Comparison of ENCODE assay signal across 26 cellular contexts in the genomic region with DNA sequence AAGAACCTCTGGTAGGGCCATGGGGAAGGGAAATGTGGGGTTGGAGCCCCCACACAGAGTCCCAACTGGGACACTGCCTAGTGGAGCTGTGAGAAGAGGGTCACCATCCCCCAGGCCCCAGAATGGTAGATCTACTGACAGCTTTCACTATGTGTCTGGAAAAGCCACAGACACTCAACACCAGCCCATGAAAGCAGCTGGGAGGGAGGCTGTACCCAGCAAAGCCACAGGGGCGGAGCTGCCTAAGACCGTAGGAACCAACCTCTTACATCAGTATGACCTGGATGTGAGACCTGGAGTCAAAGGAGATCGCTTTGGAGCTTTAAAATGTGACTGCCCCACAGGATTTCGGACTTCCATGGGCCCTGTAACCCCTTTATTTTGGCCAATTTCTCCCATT.
DNase-seq lines count a peak whose midpoint lies in the region; ATAC-seq and TF ChIP-seq lines count a peak whose summit lies in the region.
"Had no signal": no experiment of that assay in that cellular context is flagged by ENCODE, and none has a peak within 500 bp of the region (broad histone marks: within the 10 kb centered on the region; RNA-seq: fewer than 3 reads in every experiment).

No MANE protein-coding gene starts in this region.

- H3K27me3 ChIP-seq in BLaER1, result no peaks in the 10 kb centered on the region
- H3K27me3 ChIP-seq in osteoblast (ENCODE audit: insufficient read depth, low read length), result no peaks in the 10 kb centered on the region
- H3K27me3 ChIP-seq in thyroid gland, result no peaks in the 10 kb centered on the region

- WGBS in thyroid gland, 2 donors, result 92 to 97% methylated on average over 4 of the region's 4 CpGs

- peak overlapping the region; percentile 55 to 66 (median 61) for H3K4me3 Mint-ChIP-seq in immature natural killer cell
- H3K4me3 Mint-ChIP-seq in activated T-cell treated with anti-CD3 and anti-CD28 coated beads, Interleukin-2, amount 50 U/mL, for 72 hours, result no peak overlapping the region
- H3K4me3 Mint-ChIP-seq: CD14-positive monocyte, H9 had no signal

- no peak overlapping the region for H3K9ac ChIP-seq in BLaER1
- H3K9ac ChIP-seq: GM23248, KMS-11 had no signal

- peak overlapping the region in 3 of 6 donors; percentile 17 to 68 (median 17) for H3K27ac Mint-ChIP-seq in immature natural killer cell
- no peak overlapping the region for H3K27ac Mint-ChIP-seq in activated T-cell treated with anti-CD3 and anti-CD28 coated beads, Interleukin-2, amount 50 U/mL, for 72 hours
- H3K27ac Mint-ChIP-seq: CD14-positive monocyte, H9 had no signal

- CTCF ChIA-PET in RWPE1 (lab: Yijun Ruan, JAX), result no interaction called here

- H3K9me3 ChIP-seq in BLaER1, result peaks cover 37% of the 10 kb centered on the region
- H3K9me3 ChIP-seq in osteoblast (ENCODE audit: low read depth, low read length), result no peaks in the 10 kb centered on the region
- no peaks in the 10 kb centered on the region for H3K9me3 ChIP-seq in thyroid gland
- H3K9me3 ChIP-seq: A549 had no signal

- DNase-seq in RWPE1 (ENCODE audit: low spot score), result no peak
- peak; percentile 53 to 69 (median 66) for DNase-seq in immature natural killer cell
- no peak for DNase-seq in osteoblast (ENCODE audit: insufficient read length, low spot score, missing footprints)
- no peak for DNase-seq in activated T-cell treated with anti-CD3 and anti-CD28 coated beads, Interleukin-2, amount 50 U/mL, for 72 hours
- DNase-seq in activated CD4-positive, CD25-positive, alpha-beta regulatory T cell (lab: John Stamatoyannopoulos, UW), result no peak
- DNase-seq in thyroid gland, result no peak
- DNase-seq: Calu3, DMS79 treated with DMSO at 0.1 percent for 48 hours, GM23248, H9, IMR-90, NCI-H1092, NCI-H1417 treated with DMSO at 0.1 percent for 48 hours, NCI-H1694 treated with DMSO at 0.1 percent for 48 hours, NCI-H2081, NCI-H2227 treated with DMSO at 0.1 percent for 48 hours, NCI-H510A, NCI-H69, SIG-M5 had no signal

- no peak for TF ChIP-seq POLR2A in thyroid gland (IDR thresholded peaks at IDR 0.05)

- no peaks in the 10 kb centered on the region for H4K20me1 ChIP-seq in BLaER1
- peaks cover 12% of the 10 kb centered on the region for H4K20me1 ChIP-seq in osteoblast (ENCODE audit: insufficient read depth, low read length)

- H3K79me2 ChIP-seq in osteoblast (ENCODE audit: insufficient read depth, low read length), result peaks cover 92% of the 10 kb centered on the region

- no peaks in the 10 kb centered on the region for H3K36me3 Mint-ChIP-seq in immature natural killer cell
- no peaks in the 10 kb centered on the region for H3K36me3 Mint-ChIP-seq in activated T-cell treated with anti-CD3 and anti-CD28 coated beads, Interleukin-2, amount 50 U/mL, for 72 hours (ENCODE audit: insufficient read depth in 2 of 2)

- no peak for ATAC-seq in activated T-cell treated with anti-CD3 and anti-CD28 coated beads, Interleukin-2, amount 50 U/mL, for 72 hours (replicated peaks in 1 of 2)
- no peak for ATAC-seq in GM19324 (IDR thresholded peaks at IDR 0.05; ENCODE audit: low FRiP score, unreplicated experiment)
- ATAC-seq: A549, Panc1 had no signal

- no peak overlapping the region for H2AFZ ChIP-seq in osteoblast (ENCODE audit: low read length)
- H2AFZ ChIP-seq: GM23248 had no signal

- H3K36me3 ChIP-seq in BLaER1 (peaks cover 7% of the 10 kb centered on the region; the same call in 1 of the 2 replicates), osteoblast (ENCODE audit: insufficient read depth, low read length) (peaks cover 35% of the 10 kb centered on the region), thyroid gland (no peaks in the 10 kb centered on the region)

- no peaks in the 10 kb centered on the region for H3K9me3 Mint-ChIP-seq in immature natural killer cell
- no peaks in the 10 kb centered on the region for H3K9me3 Mint-ChIP-seq in activated T-cell treated with anti-CD3 and anti-CD28 coated beads, Interleukin-2, amount 50 U/mL, for 72 hours
- H3K9me3 Mint-ChIP-seq: H9 had no signal

- 0 out of 2 replicates have a peak overlapping the region, but pooled peaks have one; percentile 41 for H3K27ac ChIP-seq in BLaER1
- H3K27ac ChIP-seq in RWPE1, result peak overlapping the region; percentile 34
- peak overlapping the region; percentile 6 for H3K27ac ChIP-seq in osteoblast (ENCODE audit: low read depth, low read length)
- no peak overlapping the region for H3K27ac ChIP-seq in thyroid gland
- H3K27ac ChIP-seq: A549, GM23248, KMS-11, SK-N-MC had no signal

- H3K4me1 ChIP-seq in BLaER1, result peaks cover 56% of the 10 kb centered on the region
- H3K4me1 ChIP-seq in osteoblast (ENCODE audit: insufficient read depth, low read length), result peaks cover 28% of the 10 kb centered on the region
- H3K4me1 ChIP-seq in thyroid gland, result no peaks in the 10 kb centered on the region

- POLR2A ChIA-PET in RWPE1 (lab: Yijun Ruan, JAX; ENCODE audit: low non-redundant PET), result no interaction called here

- H3K4me2 ChIP-seq in BLaER1, result no peak overlapping the region
- no peak overlapping the region for H3K4me2 ChIP-seq in osteoblast (ENCODE audit: insufficient read depth, low read length)
- H3K4me2 ChIP-seq: A549, KMS-11 had no signal

- no peak overlapping the region for H3K4me3 ChIP-seq in BLaER1
- no peak overlapping the region for H3K4me3 ChIP-seq in osteoblast (ENCODE audit: insufficient read depth, low read length)
- no peak overlapping the region for H3K4me3 ChIP-seq in thyroid gland (replicated peaks in 1 of 3)
- H3K4me3 ChIP-seq: A549, GM23248, SK-N-MC had no signal

- intact Hi-C loops in thyroid gland (cut with DNase I), result no loop called here

- H3K27me3 Mint-ChIP-seq in immature natural killer cell (ENCODE audit: low read depth in 3 of 3), result peaks cover 5 to 7% (median 7%) of the 10 kb centered on the region in 3 donors
- peaks cover 21% of the 10 kb centered on the region for H3K27me3 Mint-ChIP-seq in activated T-cell treated with anti-CD3 and anti-CD28 coated beads, Interleukin-2, amount 50 U/mL, for 72 hours (ENCODE audit: low read depth)

- peaks cover 61% of the 10 kb centered on the region in 2 donors for H3K4me1 Mint-ChIP-seq in immature natural killer cell
- no peaks in the 10 kb centered on the region for H3K4me1 Mint-ChIP-seq in activated T-cell treated with anti-CD3 and anti-CD28 coated beads, Interleukin-2, amount 50 U/mL, for 72 hours (ENCODE audit: low read depth)

- TF ChIP-seq CTCF in RWPE1 (conservative IDR thresholded peaks at IDR 0.05; ENCODE audit: low read depth), result no peak
- TF ChIP-seq CTCF in osteoblast (IDR thresholded peaks at IDR 0.05; ENCODE audit: extremely low read depth, low read depth, low read length), result no peak
- TF ChIP-seq CTCF in thyroid gland (IDR thresholded peaks at IDR 0.05), result no peak

Comparison
In these comparisons a context has a peak if more than half of its experiments do, and no peak if none do; other contexts are left out.
1. H3K27ac ChIP-seq: peak in BLaER1 (single experiment), RWPE1 (single experiment) and osteoblast (single experiment); none in thyroid gland (0 of 3).
2. DNase-seq: peak in immature natural killer cell (3 of 3); none in RWPE1 (single experiment), osteoblast (single experiment), activated T-cell treated with anti-CD3 and anti-CD28 coated beads, Interleukin-2, amount 50 U/mL, for 72 hours (0 of 2), activated CD4-positive, CD25-positive, alpha-beta regulatory T cell (0 of 4) and thyroid gland (0 of 2).
3. H3K4me3 Mint-ChIP-seq: peak in immature natural killer cell (5 of 5); none in activated T-cell treated with anti-CD3 and anti-CD28 coated beads, Interleukin-2, amount 50 U/mL, for 72 hours (0 of 2).